Comparison of ENCODE assay signal across 10 cellular contexts in the genomic region with DNA sequence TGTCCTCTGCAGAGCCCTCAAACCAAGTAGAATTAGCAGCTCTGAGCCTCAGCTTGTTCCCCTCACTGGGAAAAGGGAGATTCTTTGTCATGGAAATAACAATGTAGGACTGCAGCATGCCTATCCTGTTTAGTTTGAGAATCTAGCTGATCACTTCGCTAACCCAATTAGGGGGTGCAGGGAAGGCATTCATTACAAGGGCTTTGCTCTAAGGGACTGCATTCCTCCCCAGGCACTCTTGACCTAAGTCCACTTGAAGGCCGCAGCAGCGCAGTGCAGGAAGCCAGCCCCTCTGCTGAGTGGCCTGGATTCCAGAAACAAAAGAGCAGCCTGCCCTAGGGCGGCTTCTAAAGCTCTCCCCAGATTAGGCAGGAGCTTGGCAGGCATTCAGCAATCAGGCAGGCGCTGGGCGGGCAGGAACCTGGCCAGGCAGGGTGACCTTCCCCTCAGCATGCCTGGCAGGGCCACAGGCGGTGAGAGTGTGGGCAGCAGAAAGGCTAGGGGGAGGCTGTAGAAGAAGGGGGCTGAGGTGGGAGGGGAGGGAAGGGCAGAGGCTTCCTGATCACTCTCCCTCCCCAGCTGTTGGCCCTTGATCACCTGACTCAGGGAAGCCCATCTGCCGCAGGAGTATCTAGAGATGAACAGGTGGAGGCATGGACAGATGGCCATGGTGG. TPM values are rescaled to one million over a fixed set of nuclear protein-coding genes. Genes with fewer than 3 reads are reported as not detected.
A peak's percentile ranks its signal among the peaks of the same experiment; 100 is the strongest.
DNase-seq lines count a peak whose midpoint lies in the region; ATAC-seq, FAIRE-seq and TF ChIP-seq lines count a peak whose summit lies in the region.
"Had no signal": no experiment of that assay in that cellular context is flagged by ENCODE, and none has a peak within 500 bp of the region (broad histone marks: within the 10 kb centered on the region; RNA-seq: fewer than 3 reads in every experiment).

No MANE protein-coding gene starts in this region.

- H3K4me3 ChIP-seq in astrocyte (ENCODE audit: insufficient read depth, low read depth, low read length) (no peak overlapping the region), iPS-18a (ENCODE audit: low read length) (peak overlapping the region; percentile 18), gastrocnemius medialis (no peak overlapping the region)

- in situ Hi-C loops in gastrocnemius medialis (cut with MboI; ENCODE audit: low sequenced_read_pairs in 4 of 4), result no loop called here

- TF ChIP-seq EP300 in Ishikawa (IDR thresholded peaks at IDR 0.05; ENCODE audit: borderline replicate concordance), result peak; percentile 44; the same call in 1 of the 2 replicates

- H3K4me1 Mint-ChIP-seq in astrocyte (ENCODE audit: low read depth, unreplicated experiment), result peaks cover 23% of the 10 kb centered on the region

- H3K9me3 Mint-ChIP-seq in astrocyte (ENCODE audit: unreplicated experiment), result peaks cover 2% of the 10 kb centered on the region

- TF ChIP-seq CTCF in astrocyte (IDR thresholded peaks at IDR 0.05; ENCODE audit: insufficient read depth, low read depth, low read length), result no peak
- TF ChIP-seq CTCF in gastrocnemius medialis (IDR thresholded peaks at IDR 0.05 in 4 of 5, conservative IDR thresholded peaks at IDR 0.05 in 1 of 5), result no peak

- H3K9me3 ChIP-seq in astrocyte (ENCODE audit: insufficient read depth, low read depth, low read length), result no peaks in the 10 kb centered on the region
- no peaks in the 10 kb centered on the region for H3K9me3 ChIP-seq in iPS-18a (ENCODE audit: control insufficient read depth, low read depth, low read length)
- H3K9me3 ChIP-seq in gastrocnemius medialis, result no peaks in the 10 kb centered on the region

- peak overlapping the region; percentile 39 for H3K4me2 ChIP-seq in astrocyte (ENCODE audit: low read length)

- no peaks in the 10 kb centered on the region for H3K27me3 ChIP-seq in astrocyte (ENCODE audit: insufficient read depth, low read length)
- H3K27me3 ChIP-seq in iPS-18a (ENCODE audit: control insufficient read depth, insufficient read depth, low read length), result no peaks in the 10 kb centered on the region
- H3K27me3 ChIP-seq in gastrocnemius medialis, result no peaks in the 10 kb centered on the region

- intact Hi-C loops in gastrocnemius medialis (cut with DNase I; ENCODE audit: low total_unique reads), result no loop called here

- ATAC-seq in gastrocnemius medialis, result peak; percentile 21 to 30
- ATAC-seq in GM21447 (IDR thresholded peaks at IDR 0.05; ENCODE audit: unreplicated experiment), result no peak

- peaks cover 67% of the 10 kb centered on the region for H4K20me1 ChIP-seq in astrocyte (ENCODE audit: insufficient read depth, low read length)

- peaks cover 53% of the 10 kb centered on the region for H3K79me2 ChIP-seq in astrocyte (ENCODE audit: insufficient read depth, low read length)

- peak overlapping the region; percentile 26 for H2AFZ ChIP-seq in astrocyte (ENCODE audit: low read depth, low read length)

- FAIRE-seq in astrocyte (lab: Jason Lieb, UNC), result no peak
- FAIRE-seq: GM18507 had no signal

- no peak overlapping the region for H3K27ac ChIP-seq in astrocyte (ENCODE audit: low read depth, low read length)
- peak overlapping the region; percentile 22 for H3K27ac ChIP-seq in iPS-18a (ENCODE audit: low read length)
- H3K27ac ChIP-seq in gastrocnemius medialis, result no peak overlapping the region

- peak; percentile 14; the same call in 1 of the 2 replicates for TF ChIP-seq RAD21 in Ishikawa (IDR thresholded peaks at IDR 0.05; ENCODE audit: low read depth)

- no peaks in the 10 kb centered on the region for H3K27me3 Mint-ChIP-seq in astrocyte (ENCODE audit: low read depth, unreplicated experiment)

- no peaks in the 10 kb centered on the region for H3K36me3 Mint-ChIP-seq in astrocyte (ENCODE audit: low read depth, unreplicated experiment)

- H3K4me1 ChIP-seq in astrocyte (ENCODE audit: insufficient read depth, low read length) (peaks cover 15% of the 10 kb centered on the region), iPS-18a (ENCODE audit: control insufficient read depth, low read depth, low read length) (peaks cover 31% of the 10 kb centered on the region), gastrocnemius medialis (peaks cover 0 to 8% of the 10 kb centered on the region in 2 donors)

- no peaks in the 10 kb centered on the region for H3K36me3 ChIP-seq in astrocyte (ENCODE audit: insufficient read depth, low read length)
- H3K36me3 ChIP-seq in iPS-18a (ENCODE audit: control insufficient read depth, low read depth, low read length), result peaks cover 3% of the 10 kb centered on the region
- no peaks in the 10 kb centered on the region for H3K36me3 ChIP-seq in gastrocnemius medialis

- no peak for TF ChIP-seq POLR2A in gastrocnemius medialis (IDR thresholded peaks at IDR 0.05)

- peak; percentile 57 for DNase-seq in astrocyte (ENCODE audit: low read depth)
- no peak for DNase-seq in gastrocnemius medialis
- no peak for DNase-seq in NCI-H345 treated with DMSO at 0.1 percent for 48 hours (lab: John Stamatoyannopoulos, UW; ENCODE audit: unreplicated experiment)
- DNase-seq in activated T-cell treated with anti-CD3 and anti-CD28 coated beads, Interleukin-2, amount 50 U/mL, for 48 hours, result no peak
- no peak for DNase-seq in GM19240 (ENCODE audit: insufficient read length, low spot score)
- DNase-seq: stimulated activated CD4-positive, alpha-beta T cell treated with anti-CD3 and anti-CD28 coated beads, Interleukin-2, amount 100 ng/mL, for 48 hours had no signal

- H3K9ac ChIP-seq in astrocyte (ENCODE audit: low read length), result peak overlapping the region; percentile 23
- H3K9ac ChIP-seq in iPS-18a (ENCODE audit: low read length), result no peak overlapping the region

- H3K4me3 Mint-ChIP-seq in astrocyte (ENCODE audit: unreplicated experiment), result no peak overlapping the region

- peak overlapping the region; percentile 47 for H3K27ac Mint-ChIP-seq in astrocyte (ENCODE audit: unreplicated experiment)

TF ChIP-seq in Ishikawa, 13 proteins besides CTCF, POLR2A, EP300 and RAD21:
- peak; percentile 78 for TF ChIP-seq ZBTB7A (IDR thresholded peaks at IDR 0.05; ENCODE audit: low read depth)
- no peak for TF ChIP-seq EGR1 (IDR thresholded peaks at IDR 0.05)
- TF ChIP-seq, protein P1, sequence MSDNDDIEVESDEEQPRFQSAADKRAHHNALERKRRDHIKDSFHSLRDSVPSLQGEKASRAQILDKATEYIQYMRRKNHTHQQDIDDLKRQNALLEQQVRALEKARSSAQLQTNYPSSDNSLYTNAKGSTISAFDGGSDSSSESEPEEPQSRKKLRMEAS (IDR thresholded peaks at IDR 0.05), result peak; percentile 52
- TF ChIP-seq, protein P2, sequence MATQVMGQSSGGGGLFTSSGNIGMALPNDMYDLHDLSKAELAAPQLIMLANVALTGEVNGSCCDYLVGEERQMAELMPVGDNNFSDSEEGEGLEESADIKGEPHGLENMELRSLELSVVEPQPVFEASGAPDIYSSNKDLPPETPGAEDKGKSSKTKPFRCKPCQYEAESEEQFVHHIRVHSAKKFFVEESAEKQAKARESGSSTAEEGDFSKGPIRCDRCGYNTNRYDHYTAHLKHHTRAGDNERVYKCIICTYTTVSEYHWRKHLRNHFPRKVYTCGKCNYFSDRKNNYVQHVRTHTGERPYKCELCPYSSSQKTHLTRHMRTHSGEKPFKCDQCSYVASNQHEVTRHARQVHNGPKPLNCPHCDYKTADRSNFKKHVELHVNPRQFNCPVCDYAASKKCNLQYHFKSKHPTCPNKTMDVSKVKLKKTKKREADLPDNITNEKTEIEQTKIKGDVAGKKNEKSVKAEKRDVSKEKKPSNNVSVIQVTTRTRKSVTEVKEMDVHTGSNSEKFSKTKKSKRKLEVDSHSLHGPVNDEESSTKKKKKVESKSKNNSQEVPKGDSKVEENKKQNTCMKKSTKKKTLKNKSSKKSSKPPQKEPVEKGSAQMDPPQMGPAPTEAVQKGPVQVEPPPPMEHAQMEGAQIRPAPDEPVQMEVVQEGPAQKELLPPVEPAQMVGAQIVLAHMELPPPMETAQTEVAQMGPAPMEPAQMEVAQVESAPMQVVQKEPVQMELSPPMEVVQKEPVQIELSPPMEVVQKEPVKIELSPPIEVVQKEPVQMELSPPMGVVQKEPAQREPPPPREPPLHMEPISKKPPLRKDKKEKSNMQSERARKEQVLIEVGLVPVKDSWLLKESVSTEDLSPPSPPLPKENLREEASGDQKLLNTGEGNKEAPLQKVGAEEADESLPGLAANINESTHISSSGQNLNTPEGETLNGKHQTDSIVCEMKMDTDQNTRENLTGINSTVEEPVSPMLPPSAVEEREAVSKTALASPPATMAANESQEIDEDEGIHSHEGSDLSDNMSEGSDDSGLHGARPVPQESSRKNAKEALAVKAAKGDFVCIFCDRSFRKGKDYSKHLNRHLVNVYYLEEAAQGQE (IDR thresholded peaks at IDR 0.05; ENCODE audit: low read depth), result no peak
- TF ChIP-seq, protein P3, sequence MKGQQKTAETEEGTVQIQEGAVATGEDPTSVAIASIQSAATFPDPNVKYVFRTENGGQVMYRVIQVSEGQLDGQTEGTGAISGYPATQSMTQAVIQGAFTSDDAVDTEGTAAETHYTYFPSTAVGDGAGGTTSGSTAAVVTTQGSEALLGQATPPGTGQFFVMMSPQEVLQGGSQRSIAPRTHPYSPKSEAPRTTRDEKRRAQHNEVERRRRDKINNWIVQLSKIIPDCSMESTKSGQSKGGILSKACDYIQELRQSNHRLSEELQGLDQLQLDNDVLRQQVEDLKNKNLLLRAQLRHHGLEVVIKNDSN (IDR thresholded peaks at IDR 0.05), result peak; percentile 49; the same call in 1 of the 2 replicates
- TF ChIP-seq CREB1 (IDR thresholded peaks at IDR 0.05; ENCODE audit: low read depth), result no peak
- peak; percentile 85 for TF ChIP-seq NFIC (IDR thresholded peaks at IDR 0.05)
- peak; percentile 71 for TF ChIP-seq TEAD4 (IDR thresholded peaks at IDR 0.05)
- peak; percentile 61; the same call in 1 of the 2 replicates for TF ChIP-seq TCF12 (IDR thresholded peaks at IDR 0.05; ENCODE audit: low read depth)
- TF ChIP-seq YY1 (IDR thresholded peaks at IDR 0.05; ENCODE audit: low read depth), result 0 out of 2 replicates have a peak, but pooled peaks have one; percentile 16
- TF ChIP-seq TAF1 (IDR thresholded peaks at IDR 0.05; ENCODE audit: low read depth), result no peak
- TF ChIP-seq FOXM1 (IDR thresholded peaks at IDR 0.05; ENCODE audit: borderline replicate concordance, low read depth), result no peak
- TF ChIP-seq CEBPB (IDR thresholded peaks at IDR 0.05), result no peak
TF ChIP-seq in Ishikawa: peak in this region for 7.

RNA-seq across cellular contexts. Expression of a gene that starts 24.8 kb away (rescaled TPM):
- total RNA-seq in astrocyte (12.5 and 15.7 TPM in 2 replicates), gastrocnemius medialis (under 1 TPM in 2 of 4 donors, not detected in 2; 0.15 to 0.18 TPM)

RNA-seq across cellular contexts. Expression of a gene that starts 58.2 kb away (rescaled TPM):
- total RNA-seq in astrocyte (0.53 TPM in 1 of 2 replicates, not detected in the other), gastrocnemius medialis (not detected)

Comparison
In these comparisons a context has a peak if more than half of its experiments do, and no peak if none do; other contexts are left out.
1. RNA of a gene that starts 24.8 kb away (total RNA-seq): 12.5 to 15.7 TPM in astrocyte; 0.15 to 0.18 TPM in gastrocnemius medialis; every median in the first group is over 10 times any median in the second.